In genomic region chr2:106193977-106194778, GRCh38 we compare ENCODE assay signal across 1 cellular context.
TF ChIP-seq lines count a peak whose summit lies in the region.

Gene UXS1 (minus strand): TSS chr2:106194301. CDS start chr2:106194241, 60 bp downstream.

TF ChIP-seq in A549, 52 proteins besides CTCF, POLR2A, EP300 and RAD21 (continued from another document):
- TF ChIP-seq HEYL (CRISPR knock-in tag; IDR thresholded peaks at IDR 0.05) = no peak
